Comparison of ENCODE assay signal across 20 cellular contexts in genomic region chr11:33631749-33632091, GRCh38.
"Had no signal": no experiment of that assay in that cellular context is flagged by ENCODE, and none has a peak within 500 bp of the region (broad histone marks: within the 10 kb centered on the region; RNA-seq: fewer than 3 reads in every experiment).

No MANE protein-coding gene starts in this region.

- DNase-seq: activated CD4-positive, alpha-beta memory T cell treated with anti-CD3 and anti-CD28 coated beads for 36 hours; activated CD4-positive, alpha-beta T cell treated with anti-CD3 and anti-CD28 coated beads, Interleukin-2, amount 10 ng/mL, durations not matched to agents 24 days and 14 days; activated CD8-positive, alpha-beta memory T cell treated with anti-CD3 and anti-CD28 coated beads, Interleukin-2, amount 50 U/mL, for 4 hours; activated gamma-delta T cell; activated naive CD4-positive, alpha-beta T cell treated with anti-CD3 and anti-CD28 coated beads, Interleukin-2, amount 10 ng/mL, durations not matched to agents 7 days and 5 days; activated naive CD8-positive, alpha-beta T cell treated with anti-CD3 and anti-CD28 coated beads, Interleukin-2, amount 10 ng/mL, durations not matched to agents 7 days and 5 days; activated T-cell treated with anti-CD3 and anti-CD28 coated beads, Interleukin-2, amount 50 U/mL, for 1 hour; effector CD8-positive, alpha-beta T cell; left lung; naive B cell; nephron progenitor cell; stimulated activated CD4-positive, alpha-beta T cell treated with anti-CD3 and anti-CD28 coated beads, Interleukin-12 subunit alpha, Interleukin-12 subunit beta, amount 100 ng/mL, for 4 hours; stimulated activated CD4-positive, alpha-beta T cell treated with anti-CD3 and anti-CD28 coated beads, Interleukin-4, amount 100 ng/mL, for 1 hour; stimulated activated naive CD8-positive, alpha-beta T cell treated with anti-CD3 and anti-CD28 coated beads, Interleukin-15, Interleukin-2, amounts not matched to agents 100 U/mL and 50 U/mL, for 24 hours; SW 1271; T1000; testis; WERI-Rb-1 had no signal

- H3K9me3 ChIP-seq: neutrophil, testis had no signal

- H3K36me3 ChIP-seq: left lung, neutrophil, WERI-Rb-1 had no signal

- H3K4me1 ChIP-seq: testis had no signal

- H3K4me3 ChIP-seq: left lung, skin epidermis, testis had no signal

- H3K27me3 ChIP-seq: left lung, testis had no signal

- H3K27ac ChIP-seq: left lung, neutrophil, testis, WERI-Rb-1 had no signal
